ENCODE assay signal across 1 cellular context in the genomic region with DNA sequence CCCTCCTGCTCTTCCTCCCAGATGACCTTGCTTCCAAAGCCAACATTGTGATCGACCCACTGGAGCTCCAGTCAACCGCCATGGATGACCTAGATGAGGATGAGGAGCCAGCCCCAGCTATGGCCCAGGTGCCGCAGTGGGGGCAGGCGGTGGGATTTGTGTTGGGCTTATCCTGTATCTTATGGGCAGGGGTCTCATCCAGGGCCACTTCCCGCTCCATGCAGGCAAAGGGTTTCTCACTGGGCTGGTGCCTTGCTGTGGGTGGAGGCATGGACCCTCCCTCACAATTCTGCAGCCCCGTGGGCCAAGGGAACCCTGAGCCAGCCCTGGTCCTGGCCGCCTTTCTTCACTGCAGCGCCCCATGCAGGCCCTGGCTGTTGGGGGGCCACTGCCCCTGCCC.
A peak's percentile ranks its signal among the peaks of the same experiment; 100 is the strongest.
TF ChIP-seq lines count a peak whose summit lies in the region.

No MANE protein-coding gene starts in this region.

TF ChIP-seq in HepG2, 621 proteins besides CTCF, POLR2A, EP300 and RAD21:
- TF ChIP-seq RBFOX2 (IDR thresholded peaks at IDR 0.05; ENCODE audit: low read depth, low read length) (0 out of 2 replicates have a peak, but pooled peaks have one; percentile 25), ZSCAN21 (CRISPR knock-in tag; IDR thresholded peaks at IDR 0.05; ENCODE audit: borderline replicate concordance) (no peak), ZNF33B (CRISPR knock-in tag; IDR thresholded peaks at IDR 0.05) (no peak), KDM1A (CRISPR knock-in tag; IDR thresholded peaks at IDR 0.05) (no peak), SRF (IDR thresholded peaks at IDR 0.05; ENCODE audit: low read depth, low read length) (no peak)
- TF ChIP-seq, protein P1, sequence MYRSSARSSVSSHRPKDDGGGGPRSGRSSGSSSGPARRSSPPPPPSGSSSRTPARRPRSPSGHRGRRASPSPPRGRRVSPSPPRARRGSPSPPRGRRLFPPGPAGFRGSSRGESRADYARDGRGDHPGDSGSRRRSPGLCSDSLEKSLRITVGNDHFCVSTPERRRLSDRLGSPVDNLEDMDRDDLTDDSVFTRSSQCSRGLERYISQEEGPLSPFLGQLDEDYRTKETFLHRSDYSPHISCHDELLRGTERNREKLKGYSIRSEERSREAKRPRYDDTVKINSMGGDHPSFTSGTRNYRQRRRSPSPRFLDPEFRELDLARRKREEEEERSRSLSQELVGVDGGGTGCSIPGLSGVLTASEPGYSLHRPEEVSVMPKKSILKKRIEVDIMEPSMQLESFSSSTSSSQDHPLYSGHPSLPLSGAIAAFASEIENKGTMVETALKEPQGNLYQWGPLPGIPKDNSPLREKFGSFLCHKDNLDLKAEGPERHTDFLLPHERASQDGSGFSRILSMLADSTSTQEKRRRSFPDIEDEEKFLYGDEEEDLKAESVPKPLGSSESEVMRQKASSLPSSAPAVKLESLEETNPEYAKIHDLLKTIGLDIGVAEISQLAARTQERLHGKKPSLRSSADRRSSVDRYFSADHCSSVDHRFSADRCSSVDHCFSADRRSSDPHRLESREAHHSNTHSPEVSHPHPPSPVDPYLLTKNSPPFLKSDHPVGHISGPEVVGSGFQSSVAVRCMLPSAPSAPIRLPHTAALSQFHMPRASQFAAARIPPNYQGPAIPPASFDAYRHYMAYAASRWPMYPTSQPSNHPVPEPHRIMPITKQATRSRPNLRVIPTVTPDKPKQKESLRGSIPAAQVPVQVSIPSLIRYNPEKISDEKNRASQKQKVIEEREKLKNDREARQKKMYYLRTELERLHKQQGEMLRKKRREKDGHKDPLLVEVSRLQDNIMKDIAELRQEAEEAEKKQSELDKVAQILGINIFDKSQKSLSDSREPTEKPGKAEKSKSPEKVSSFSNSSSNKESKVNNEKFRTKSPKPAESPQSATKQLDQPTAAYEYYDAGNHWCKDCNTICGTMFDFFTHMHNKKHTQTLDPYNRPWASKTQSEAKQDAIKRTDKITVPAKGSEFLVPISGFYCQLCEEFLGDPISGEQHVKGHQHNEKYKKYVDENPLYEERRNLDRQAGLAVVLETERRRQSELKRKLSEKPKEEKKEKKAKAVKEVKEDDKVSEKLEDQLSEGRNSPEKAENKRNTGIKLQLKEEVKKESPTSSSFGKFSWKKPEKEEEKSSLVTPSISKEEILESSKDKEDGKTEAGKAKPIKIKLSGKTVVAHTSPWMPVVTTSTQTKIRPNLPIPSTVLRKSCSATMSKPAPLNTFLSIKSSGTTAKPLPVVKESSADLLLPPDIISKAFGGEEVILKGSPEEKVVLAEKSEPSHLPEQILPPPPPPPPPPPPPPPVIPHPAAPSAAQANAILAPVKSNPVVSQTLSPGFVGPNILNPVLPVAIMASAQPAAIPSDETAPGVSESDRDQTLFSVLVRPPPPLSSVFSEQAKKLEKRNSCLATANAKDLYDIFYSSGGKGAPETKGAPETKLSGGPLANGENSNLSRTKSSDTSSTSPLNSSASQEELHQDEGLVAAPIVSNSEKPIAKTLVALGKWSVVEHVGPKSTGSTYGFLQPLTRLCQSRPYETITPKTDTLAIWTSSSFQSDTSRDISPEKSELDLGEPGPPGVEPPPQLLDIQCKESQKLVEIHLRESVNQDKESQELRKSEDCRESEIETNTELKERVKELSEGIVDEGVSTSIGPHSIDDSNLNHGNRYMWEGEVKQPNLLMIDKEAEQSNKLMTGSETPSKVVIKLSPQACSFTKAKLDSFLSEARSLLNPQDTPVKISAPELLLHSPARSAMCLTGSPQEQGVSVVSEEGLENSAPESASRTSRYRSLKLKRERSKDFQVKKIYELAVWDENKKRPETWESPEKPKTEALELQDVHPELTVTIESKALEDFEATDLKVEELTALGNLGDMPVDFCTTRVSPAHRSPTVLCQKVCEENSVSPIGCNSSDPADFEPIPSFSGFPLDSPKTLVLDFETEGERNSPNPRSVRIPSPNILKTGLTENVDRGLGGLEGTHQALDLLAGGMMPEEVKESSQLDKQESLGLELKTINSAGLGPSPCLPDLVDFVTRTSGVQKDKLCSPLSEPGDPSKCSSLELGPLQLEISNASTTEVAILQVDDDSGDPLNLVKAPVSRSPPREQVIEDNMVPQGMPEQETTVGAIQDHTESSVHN (CRISPR knock-in tag; IDR thresholded peaks at IDR 0.05): no peak
- TF ChIP-seq, protein P2, sequence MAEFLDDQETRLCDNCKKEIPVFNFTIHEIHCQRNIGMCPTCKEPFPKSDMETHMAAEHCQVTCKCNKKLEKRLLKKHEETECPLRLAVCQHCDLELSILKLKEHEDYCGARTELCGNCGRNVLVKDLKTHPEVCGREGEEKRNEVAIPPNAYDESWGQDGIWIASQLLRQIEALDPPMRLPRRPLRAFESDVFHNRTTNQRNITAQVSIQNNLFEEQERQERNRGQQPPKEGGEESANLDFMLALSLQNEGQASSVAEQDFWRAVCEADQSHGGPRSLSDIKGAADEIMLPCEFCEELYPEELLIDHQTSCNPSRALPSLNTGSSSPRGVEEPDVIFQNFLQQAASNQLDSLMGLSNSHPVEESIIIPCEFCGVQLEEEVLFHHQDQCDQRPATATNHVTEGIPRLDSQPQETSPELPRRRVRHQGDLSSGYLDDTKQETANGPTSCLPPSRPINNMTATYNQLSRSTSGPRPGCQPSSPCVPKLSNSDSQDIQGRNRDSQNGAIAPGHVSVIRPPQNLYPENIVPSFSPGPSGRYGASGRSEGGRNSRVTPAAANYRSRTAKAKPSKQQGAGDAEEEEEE (CRISPR knock-in tag; IDR thresholded peaks at IDR 0.05; ENCODE audit: borderline replicate concordance): no peak
- TF ChIP-seq, protein P3, sequence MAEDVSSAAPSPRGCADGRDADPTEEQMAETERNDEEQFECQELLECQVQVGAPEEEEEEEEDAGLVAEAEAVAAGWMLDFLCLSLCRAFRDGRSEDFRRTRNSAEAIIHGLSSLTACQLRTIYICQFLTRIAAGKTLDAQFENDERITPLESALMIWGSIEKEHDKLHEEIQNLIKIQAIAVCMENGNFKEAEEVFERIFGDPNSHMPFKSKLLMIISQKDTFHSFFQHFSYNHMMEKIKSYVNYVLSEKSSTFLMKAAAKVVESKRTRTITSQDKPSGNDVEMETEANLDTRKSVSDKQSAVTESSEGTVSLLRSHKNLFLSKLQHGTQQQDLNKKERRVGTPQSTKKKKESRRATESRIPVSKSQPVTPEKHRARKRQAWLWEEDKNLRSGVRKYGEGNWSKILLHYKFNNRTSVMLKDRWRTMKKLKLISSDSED (CRISPR knock-in tag; IDR thresholded peaks at IDR 0.05): no peak
TF ChIP-seq in HepG2: peak in this region for 1.
